2 cellular contexts compared by ENCODE assay signal in the genomic region with DNA sequence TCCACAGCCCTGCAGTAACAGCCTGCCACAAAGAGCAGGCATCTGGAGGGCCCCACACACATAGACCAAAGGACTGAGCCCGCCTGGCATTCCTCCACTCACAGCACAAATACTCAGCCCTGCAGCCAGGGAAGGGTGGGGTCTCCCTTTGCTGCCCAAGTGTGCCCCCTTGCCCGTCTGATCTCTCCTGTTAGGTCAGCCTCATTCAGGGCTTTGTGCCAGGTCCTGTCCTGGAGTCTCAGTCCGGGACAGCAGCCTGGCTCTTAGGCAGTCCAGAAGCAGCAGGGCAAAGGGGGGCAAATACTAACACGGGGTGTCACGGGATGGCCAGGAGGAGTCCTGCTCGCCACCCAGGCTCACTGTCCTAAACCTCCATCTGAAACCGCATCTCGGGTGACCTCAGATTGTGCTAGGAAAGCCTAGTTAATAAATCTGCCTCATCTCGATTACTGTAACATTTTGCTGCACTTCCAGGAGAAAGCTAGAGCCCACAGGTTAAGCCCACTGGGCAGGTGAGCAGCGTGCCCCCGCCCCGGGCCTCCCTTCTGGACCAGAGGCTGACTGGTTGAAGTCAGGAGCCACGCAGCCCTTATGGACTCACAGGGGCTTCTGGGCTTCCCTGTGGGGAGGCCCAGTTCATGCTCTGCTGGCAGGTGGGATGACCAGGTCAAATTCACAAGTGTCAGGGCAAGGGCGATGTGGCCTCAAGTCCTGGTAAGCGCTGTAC.
TF ChIP-seq lines count a peak whose summit lies in the region.

No MANE protein-coding gene starts in this region.

TF ChIP-seq in HCT116, 20 proteins besides CTCF, POLR2A, EP300 and RAD21:
- no peak for TF ChIP-seq EGR1 (IDR thresholded peaks at IDR 0.05; ENCODE audit: low read depth)
- TF ChIP-seq POLR2AphosphoS5 (IDR thresholded peaks at IDR 0.05; ENCODE audit: low read depth, low read length): 0 out of 2 replicates have a peak, but pooled peaks have one; percentile 27

TF ChIP-seq in GM12878, 131 proteins besides CTCF, POLR2A, EP300 and RAD21:
- TF ChIP-seq CREB1 (IDR thresholded peaks at IDR 0.05; ENCODE audit: low read depth) (no peak), HDGF (IDR thresholded peaks at IDR 0.05) (no peak), RBBP5 (conservative IDR thresholded peaks at IDR 0.05) (no peak), DPF2 (IDR thresholded peaks at IDR 0.05) (no peak), YY1 (IDR thresholded peaks at IDR 0.05; ENCODE audit: low read depth, low read length) (no peak), IKZF2 (IDR thresholded peaks at IDR 0.05) (no peak), TCF12 (IDR thresholded peaks at IDR 0.05; ENCODE audit: low read depth, low read length) (no peak), NR2F1 (conservative IDR thresholded peaks at IDR 0.05) (no peak), RUNX3 (IDR thresholded peaks at IDR 0.05; ENCODE audit: low read length) (no peak), NBN (IDR thresholded peaks at IDR 0.05) (no peak), HDAC2 (IDR thresholded peaks at IDR 0.05) (no peak), CHD1 (IDR thresholded peaks at IDR 0.05; ENCODE audit: low read depth, low read length) (no peak), SMAD1 (IDR thresholded peaks at IDR 0.05; ENCODE audit: low read depth, partially characterized antibody) (no peak)
- TF ChIP-seq, protein P1, sequence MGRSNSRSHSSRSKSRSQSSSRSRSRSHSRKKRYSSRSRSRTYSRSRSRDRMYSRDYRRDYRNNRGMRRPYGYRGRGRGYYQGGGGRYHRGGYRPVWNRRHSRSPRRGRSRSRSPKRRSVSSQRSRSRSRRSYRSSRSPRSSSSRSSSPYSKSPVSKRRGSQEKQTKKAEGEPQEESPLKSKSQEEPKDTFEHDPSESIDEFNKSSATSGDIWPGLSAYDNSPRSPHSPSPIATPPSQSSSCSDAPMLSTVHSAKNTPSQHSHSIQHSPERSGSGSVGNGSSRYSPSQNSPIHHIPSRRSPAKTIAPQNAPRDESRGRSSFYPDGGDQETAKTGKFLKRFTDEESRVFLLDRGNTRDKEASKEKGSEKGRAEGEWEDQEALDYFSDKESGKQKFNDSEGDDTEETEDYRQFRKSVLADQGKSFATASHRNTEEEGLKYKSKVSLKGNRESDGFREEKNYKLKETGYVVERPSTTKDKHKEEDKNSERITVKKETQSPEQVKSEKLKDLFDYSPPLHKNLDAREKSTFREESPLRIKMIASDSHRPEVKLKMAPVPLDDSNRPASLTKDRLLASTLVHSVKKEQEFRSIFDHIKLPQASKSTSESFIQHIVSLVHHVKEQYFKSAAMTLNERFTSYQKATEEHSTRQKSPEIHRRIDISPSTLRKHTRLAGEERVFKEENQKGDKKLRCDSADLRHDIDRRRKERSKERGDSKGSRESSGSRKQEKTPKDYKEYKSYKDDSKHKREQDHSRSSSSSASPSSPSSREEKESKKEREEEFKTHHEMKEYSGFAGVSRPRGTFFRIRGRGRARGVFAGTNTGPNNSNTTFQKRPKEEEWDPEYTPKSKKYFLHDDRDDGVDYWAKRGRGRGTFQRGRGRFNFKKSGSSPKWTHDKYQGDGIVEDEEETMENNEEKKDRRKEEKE (IDR thresholded peaks at IDR 0.05): no peak
- TF ChIP-seq, protein P2, sequence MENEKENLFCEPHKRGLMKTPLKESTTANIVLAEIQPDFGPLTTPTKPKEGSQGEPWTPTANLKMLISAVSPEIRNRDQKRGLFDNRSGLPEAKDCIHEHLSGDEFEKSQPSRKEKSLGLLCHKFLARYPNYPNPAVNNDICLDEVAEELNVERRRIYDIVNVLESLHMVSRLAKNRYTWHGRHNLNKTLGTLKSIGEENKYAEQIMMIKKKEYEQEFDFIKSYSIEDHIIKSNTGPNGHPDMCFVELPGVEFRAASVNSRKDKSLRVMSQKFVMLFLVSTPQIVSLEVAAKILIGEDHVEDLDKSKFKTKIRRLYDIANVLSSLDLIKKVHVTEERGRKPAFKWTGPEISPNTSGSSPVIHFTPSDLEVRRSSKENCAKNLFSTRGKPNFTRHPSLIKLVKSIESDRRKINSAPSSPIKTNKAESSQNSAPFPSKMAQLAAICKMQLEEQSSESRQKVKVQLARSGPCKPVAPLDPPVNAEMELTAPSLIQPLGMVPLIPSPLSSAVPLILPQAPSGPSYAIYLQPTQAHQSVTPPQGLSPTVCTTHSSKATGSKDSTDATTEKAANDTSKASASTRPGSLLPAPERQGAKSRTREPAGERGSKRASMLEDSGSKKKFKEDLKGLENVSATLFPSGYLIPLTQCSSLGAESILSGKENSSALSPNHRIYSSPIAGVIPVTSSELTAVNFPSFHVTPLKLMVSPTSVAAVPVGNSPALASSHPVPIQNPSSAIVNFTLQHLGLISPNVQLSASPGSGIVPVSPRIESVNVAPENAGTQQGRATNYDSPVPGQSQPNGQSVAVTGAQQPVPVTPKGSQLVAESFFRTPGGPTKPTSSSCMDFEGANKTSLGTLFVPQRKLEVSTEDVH (IDR thresholded peaks at IDR 0.05; ENCODE audit: low read depth, partially characterized antibody): no peak
- TF ChIP-seq, protein P3, sequence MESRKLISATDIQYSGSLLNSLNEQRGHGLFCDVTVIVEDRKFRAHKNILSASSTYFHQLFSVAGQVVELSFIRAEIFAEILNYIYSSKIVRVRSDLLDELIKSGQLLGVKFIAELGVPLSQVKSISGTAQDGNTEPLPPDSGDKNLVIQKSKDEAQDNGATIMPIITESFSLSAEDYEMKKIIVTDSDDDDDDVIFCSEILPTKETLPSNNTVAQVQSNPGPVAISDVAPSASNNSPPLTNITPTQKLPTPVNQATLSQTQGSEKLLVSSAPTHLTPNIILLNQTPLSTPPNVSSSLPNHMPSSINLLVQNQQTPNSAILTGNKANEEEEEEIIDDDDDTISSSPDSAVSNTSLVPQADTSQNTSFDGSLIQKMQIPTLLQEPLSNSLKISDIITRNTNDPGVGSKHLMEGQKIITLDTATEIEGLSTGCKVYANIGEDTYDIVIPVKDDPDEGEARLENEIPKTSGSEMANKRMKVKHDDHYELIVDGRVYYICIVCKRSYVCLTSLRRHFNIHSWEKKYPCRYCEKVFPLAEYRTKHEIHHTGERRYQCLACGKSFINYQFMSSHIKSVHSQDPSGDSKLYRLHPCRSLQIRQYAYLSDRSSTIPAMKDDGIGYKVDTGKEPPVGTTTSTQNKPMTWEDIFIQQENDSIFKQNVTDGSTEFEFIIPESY (IDR thresholded peaks at IDR 0.05): no peak
- TF ChIP-seq, protein P4, sequence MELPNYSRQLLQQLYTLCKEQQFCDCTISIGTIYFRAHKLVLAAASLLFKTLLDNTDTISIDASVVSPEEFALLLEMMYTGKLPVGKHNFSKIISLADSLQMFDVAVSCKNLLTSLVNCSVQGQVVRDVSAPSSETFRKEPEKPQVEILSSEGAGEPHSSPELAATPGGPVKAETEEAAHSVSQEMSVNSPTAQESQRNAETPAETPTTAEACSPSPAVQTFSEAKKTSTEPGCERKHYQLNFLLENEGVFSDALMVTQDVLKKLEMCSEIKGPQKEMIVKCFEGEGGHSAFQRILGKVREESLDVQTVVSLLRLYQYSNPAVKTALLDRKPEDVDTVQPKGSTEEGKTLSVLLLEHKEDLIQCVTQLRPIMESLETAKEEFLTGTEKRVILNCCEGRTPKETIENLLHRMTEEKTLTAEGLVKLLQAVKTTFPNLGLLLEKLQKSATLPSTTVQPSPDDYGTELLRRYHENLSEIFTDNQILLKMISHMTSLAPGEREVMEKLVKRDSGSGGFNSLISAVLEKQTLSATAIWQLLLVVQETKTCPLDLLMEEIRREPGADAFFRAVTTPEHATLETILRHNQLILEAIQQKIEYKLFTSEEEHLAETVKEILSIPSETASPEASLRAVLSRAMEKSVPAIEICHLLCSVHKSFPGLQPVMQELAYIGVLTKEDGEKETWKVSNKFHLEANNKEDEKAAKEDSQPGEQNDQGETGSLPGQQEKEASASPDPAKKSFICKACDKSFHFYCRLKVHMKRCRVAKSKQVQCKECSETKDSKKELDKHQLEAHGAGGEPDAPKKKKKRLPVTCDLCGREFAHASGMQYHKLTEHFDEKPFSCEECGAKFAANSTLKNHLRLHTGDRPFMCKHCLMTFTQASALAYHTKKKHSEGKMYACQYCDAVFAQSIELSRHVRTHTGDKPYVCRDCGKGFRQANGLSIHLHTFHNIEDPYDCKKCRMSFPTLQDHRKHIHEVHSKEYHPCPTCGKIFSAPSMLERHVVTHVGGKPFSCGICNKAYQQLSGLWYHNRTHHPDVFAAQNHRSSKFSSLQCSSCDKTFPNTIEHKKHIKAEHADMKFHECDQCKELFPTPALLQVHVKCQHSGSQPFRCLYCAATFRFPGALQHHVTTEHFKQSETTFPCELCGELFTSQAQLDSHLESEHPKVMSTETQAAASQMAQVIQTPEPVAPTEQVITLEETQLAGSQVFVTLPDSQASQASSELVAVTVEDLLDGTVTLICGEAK (IDR thresholded peaks at IDR 0.05; ENCODE audit: borderline replicate concordance): no peak
- TF ChIP-seq, protein P5, sequence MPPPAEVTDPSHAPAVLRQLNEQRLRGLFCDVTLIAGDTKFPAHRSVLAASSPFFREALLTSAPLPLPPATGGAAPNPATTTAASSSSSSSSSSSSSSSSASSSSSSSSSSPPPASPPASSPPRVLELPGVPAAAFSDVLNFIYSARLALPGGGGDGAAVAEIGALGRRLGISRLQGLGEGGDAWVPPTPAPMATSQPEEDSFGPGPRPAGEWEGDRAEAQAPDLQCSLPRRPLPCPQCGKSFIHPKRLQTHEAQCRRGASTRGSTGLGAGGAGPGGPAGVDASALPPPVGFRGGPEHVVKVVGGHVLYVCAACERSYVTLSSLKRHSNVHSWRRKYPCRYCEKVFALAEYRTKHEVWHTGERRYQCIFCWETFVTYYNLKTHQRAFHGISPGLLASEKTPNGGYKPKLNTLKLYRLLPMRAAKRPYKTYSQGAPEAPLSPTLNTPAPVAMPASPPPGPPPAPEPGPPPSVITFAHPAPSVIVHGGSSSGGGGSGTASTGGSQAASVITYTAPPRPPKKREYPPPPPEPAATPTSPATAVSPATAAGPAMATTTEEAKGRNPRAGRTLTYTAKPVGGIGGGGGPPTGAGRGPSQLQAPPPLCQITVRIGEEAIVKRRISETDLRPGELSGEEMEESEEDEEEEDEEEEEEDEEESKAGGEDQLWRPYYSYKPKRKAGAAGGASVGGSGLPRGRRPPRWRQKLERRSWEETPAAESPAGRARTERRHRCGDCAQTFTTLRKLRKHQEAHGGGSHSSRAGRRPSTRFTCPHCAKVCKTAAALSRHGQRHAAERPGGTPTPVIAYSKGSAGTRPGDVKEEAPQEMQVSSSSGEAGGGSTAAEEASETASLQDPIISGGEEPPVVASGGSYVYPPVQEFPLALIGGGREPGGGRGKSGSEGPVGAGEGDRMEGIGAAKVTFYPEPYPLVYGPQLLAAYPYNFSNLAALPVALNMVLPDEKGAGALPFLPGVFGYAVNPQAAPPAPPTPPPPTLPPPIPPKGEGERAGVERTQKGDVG (CRISPR knock-in tag; IDR thresholded peaks at IDR 0.05): no peak
